ENCODE assay signal across 1 cellular context in the genomic region with DNA sequence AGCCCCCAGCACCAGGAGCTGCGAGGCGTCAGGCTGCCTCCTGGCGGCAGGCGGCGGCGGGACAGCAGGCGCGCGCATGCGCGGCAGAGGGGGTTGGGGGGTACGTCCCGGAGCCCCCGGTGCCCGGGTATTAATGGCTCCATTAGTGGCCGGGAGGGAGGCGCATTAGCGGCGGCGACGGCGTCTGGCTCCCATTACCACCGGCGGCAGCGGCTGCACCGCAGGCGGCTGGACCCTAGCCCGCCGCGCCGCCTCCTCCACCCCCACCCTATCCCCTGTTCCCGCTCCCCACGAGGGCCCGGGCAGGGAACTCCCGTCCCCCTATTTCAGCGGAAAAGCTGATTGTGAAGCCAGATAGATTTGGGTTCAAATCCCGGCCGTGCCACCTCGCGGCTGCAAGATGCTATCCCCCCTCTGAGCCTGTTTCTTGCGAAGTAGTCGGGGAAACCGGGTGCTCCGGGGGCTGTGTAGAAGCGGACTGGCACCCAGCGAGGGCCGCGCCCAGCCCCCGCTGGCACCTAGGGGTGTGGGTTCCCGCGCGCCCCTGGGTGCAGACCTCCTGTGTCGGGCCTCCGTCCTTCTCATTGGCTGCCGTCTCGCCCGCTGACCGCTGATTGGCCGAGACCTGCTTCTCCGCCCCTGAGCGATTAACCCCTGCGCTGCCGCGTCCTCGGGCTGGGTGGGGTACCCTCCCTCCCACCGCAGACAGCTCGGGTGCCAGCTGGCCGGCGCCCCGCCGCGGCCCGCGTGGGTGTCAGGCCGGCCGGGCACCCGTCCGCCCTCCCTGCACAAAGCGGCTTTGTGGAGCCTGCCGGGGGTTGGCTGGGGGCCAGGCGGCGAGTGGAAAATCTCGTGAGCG.
TF ChIP-seq lines count a peak whose summit lies in the region.

No MANE protein-coding gene starts in this region.

TF ChIP-seq in K562, 482 proteins besides CTCF, POLR2A, EP300 and RAD21 (continued from another document and continues in another):
- TF ChIP-seq WHSC1 (IDR thresholded peaks at IDR 0.05; ENCODE audit: low read length) (no peak), ETS1 (conservative IDR thresholded peaks at IDR 0.05; ENCODE audit: control insufficient read depth, low read depth, low read length) (peak; percentile 39; the same call in 1 of the 2 replicates), MEF2D (tag; conservative IDR thresholded peaks at IDR 0.05; ENCODE audit: low read depth) (no peak), HMBOX1 (IDR thresholded peaks at IDR 0.05) (no peak), FOSL1 (tag; conservative IDR thresholded peaks at IDR 0.05) (no peak), TSHZ1 (CRISPR knock-in tag; IDR thresholded peaks at IDR 0.05) (no peak), CEBPG (CRISPR knock-in tag; IDR thresholded peaks at IDR 0.05) (no peak), CEBPG (tag; conservative IDR thresholded peaks at IDR 0.05 in 1 of 2, IDR thresholded peaks at IDR 0.05 in 1 of 2) (no peak), THRAP3 (IDR thresholded peaks at IDR 0.05; ENCODE audit: borderline replicate concordance) (no peak), ZNF644 (tag; IDR thresholded peaks at IDR 0.05; ENCODE audit: low read depth) (no peak), EGR1 (conservative IDR thresholded peaks at IDR 0.05) (peak; percentile 51; the same call in 1 of the 2 replicates), CBX8 (IDR thresholded peaks at IDR 0.05; ENCODE audit: borderline replicate concordance, extremely low read depth, low read depth, low read length, poor library complexity, severe bottlenecking) (no peak), ZNF57 (CRISPR knock-in tag; IDR thresholded peaks at IDR 0.05) (no peak), ZBTB40 (IDR thresholded peaks at IDR 0.05) (peak; percentile 28; the same call in 1 of the 2 replicates), ZBTB40 (CRISPR knock-in tag; IDR thresholded peaks at IDR 0.05) (no peak), U2AF2 (optimal IDR thresholded peaks at IDR 0.05; ENCODE audit: low read depth, low read length) (no peak), MBD1 (CRISPR knock-in tag; IDR thresholded peaks at IDR 0.05) (no peak), ZNF133 (CRISPR knock-in tag; IDR thresholded peaks at IDR 0.05) (no peak), TGIF2 (CRISPR knock-in tag; IDR thresholded peaks at IDR 0.05) (no peak)
- TF ChIP-seq, protein P1, sequence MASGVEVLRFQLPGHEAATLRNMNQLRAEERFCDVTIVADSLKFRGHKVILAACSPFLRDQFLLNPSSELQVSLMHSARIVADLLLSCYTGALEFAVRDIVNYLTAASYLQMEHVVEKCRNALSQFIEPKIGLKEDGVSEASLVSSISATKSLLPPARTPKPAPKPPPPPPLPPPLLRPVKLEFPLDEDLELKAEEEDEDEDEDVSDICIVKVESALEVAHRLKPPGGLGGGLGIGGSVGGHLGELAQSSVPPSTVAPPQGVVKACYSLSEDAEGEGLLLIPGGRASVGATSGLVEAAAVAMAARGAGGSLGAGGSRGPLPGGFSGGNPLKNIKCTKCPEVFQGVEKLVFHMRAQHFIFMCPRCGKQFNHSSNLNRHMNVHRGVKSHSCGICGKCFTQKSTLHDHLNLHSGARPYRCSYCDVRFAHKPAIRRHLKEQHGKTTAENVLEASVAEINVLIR (CRISPR knock-in tag; IDR thresholded peaks at IDR 0.05): no peak
- TF ChIP-seq, protein P2, sequence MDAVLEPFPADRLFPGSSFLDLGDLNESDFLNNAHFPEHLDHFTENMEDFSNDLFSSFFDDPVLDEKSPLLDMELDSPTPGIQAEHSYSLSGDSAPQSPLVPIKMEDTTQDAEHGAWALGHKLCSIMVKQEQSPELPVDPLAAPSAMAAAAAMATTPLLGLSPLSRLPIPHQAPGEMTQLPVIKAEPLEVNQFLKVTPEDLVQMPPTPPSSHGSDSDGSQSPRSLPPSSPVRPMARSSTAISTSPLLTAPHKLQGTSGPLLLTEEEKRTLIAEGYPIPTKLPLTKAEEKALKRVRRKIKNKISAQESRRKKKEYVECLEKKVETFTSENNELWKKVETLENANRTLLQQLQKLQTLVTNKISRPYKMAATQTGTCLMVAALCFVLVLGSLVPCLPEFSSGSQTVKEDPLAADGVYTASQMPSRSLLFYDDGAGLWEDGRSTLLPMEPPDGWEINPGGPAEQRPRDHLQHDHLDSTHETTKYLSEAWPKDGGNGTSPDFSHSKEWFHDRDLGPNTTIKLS (IDR thresholded peaks at IDR 0.05; ENCODE audit: borderline replicate concordance, low read depth): 0 out of 2 replicates have a peak, but pooled peaks have one; percentile 35
- TF ChIP-seq, protein P3, sequence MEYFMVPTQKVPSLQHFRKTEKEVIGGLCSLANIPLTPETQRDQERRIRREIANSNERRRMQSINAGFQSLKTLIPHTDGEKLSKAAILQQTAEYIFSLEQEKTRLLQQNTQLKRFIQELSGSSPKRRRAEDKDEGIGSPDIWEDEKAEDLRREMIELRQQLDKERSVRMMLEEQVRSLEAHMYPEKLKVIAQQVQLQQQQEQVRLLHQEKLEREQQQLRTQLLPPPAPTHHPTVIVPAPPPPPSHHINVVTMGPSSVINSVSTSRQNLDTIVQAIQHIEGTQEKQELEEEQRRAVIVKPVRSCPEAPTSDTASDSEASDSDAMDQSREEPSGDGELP (CRISPR knock-in tag; IDR thresholded peaks at IDR 0.05; ENCODE audit: borderline replicate concordance): peak; percentile 88
- TF ChIP-seq, protein P4, sequence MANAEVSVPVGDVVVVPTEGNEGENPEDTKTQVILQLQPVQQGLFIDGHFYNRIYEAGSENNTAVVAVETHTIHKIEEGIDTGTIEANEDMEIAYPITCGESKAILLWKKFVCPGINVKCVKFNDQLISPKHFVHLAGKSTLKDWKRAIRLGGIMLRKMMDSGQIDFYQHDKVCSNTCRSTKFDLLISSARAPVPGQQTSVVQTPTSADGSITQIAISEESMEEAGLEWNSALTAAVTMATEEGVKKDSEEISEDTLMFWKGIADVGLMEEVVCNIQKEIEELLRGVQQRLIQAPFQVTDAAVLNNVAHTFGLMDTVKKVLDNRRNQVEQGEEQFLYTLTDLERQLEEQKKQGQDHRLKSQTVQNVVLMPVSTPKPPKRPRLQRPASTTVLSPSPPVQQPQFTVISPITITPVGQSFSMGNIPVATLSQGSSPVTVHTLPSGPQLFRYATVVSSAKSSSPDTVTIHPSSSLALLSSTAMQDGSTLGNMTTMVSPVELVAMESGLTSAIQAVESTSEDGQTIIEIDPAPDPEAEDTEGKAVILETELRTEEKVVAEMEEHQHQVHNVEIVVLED (CRISPR knock-in tag; IDR thresholded peaks at IDR 0.05): no peak
